ENCODE assay signal across 28 cellular contexts in the genomic region with DNA sequence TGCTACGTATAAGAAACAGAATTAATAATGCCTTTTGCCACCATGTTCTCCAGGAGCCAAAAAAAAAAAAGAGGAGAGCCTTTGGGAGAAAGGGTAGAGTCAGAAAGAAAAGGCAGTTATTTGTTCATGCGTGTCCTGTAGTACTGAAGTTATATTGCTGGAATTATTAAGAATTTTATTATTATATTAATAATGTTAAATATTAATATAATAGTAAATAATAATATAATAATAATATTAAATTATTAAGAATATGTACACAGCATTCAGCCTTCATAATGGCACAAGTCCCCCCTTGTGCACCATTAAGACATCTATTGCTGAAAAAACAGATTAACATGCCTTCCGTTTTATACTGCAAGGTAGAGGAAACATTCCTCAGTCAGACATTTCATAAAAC. TPM values are rescaled to one million over a fixed set of nuclear protein-coding genes. Genes with fewer than 3 reads are reported as not detected.
DNase-seq lines count a peak whose midpoint lies in the region; ATAC-seq and TF ChIP-seq lines count a peak whose summit lies in the region.
"Had no signal": no experiment of that assay in that cellular context is flagged by ENCODE, and none has a peak within 500 bp of the region (broad histone marks: within the 10 kb centered on the region; RNA-seq: fewer than 3 reads in every experiment).

No MANE protein-coding gene starts in this region.

- no peaks in the 10 kb centered on the region for H3K36me3 Mint-ChIP-seq in WTC11
- H3K36me3 Mint-ChIP-seq: CD14-positive monocyte; CD4-positive, alpha-beta memory T cell; CD4-positive, CD25-positive, alpha-beta regulatory T cell; CD8-positive, alpha-beta memory T cell; CD8-positive, alpha-beta T cell had no signal

- CTCF ChIA-PET in WTC11 (lab: Charles Lee), result no interaction called here

- 0 out of 2 replicates have a peak, but pooled peaks cover 3% of the 10 kb centered on the region for H3K4me1 Mint-ChIP-seq in WTC11
- H3K4me1 Mint-ChIP-seq: B cell; CD14-positive monocyte; CD4-positive, alpha-beta memory T cell; CD4-positive, CD25-positive, alpha-beta regulatory T cell; CD8-positive, alpha-beta memory T cell had no signal

- H3K4me3 Mint-ChIP-seq in WTC11, result no peak overlapping the region
- H3K4me3 Mint-ChIP-seq: B cell; CD14-positive monocyte; CD4-positive, alpha-beta memory T cell; CD4-positive, alpha-beta T cell; CD4-positive, CD25-positive, alpha-beta regulatory T cell; CD8-positive, alpha-beta memory T cell; CD8-positive, alpha-beta T cell had no signal

- intact Hi-C loops in posterior cingulate gyrus (cut with DNase I), result no loop called here

- H3K27ac Mint-ChIP-seq in WTC11, result no peak overlapping the region
- H3K27ac Mint-ChIP-seq: B cell; CD4-positive, alpha-beta T cell; CD4-positive, CD25-positive, alpha-beta regulatory T cell; CD8-positive, alpha-beta memory T cell; CD8-positive, alpha-beta T cell had no signal

- no peaks in the 10 kb centered on the region for H3K27me3 Mint-ChIP-seq in WTC11 (ENCODE audit: low read depth)
- H3K27me3 Mint-ChIP-seq: B cell; CD4-positive, alpha-beta memory T cell; CD4-positive, alpha-beta T cell; CD4-positive, CD25-positive, alpha-beta regulatory T cell; CD8-positive, alpha-beta memory T cell had no signal

- POLR2A ChIA-PET in WTC11 (lab: Charles Lee), result no interaction called here

- H3K9me3 Mint-ChIP-seq in WTC11, result no peaks in the 10 kb centered on the region

- no peak for TF ChIP-seq CTCF in WTC11 (IDR thresholded peaks at IDR 0.05)

- no peak for ATAC-seq in WTC11
- ATAC-seq: A549; CD8-positive, alpha-beta T cell had no signal

- DNase-seq in WTC11 (ENCODE audit: low spot score), result no peak
- no peak for DNase-seq in posterior cingulate gyrus
- DNase-seq: 8988T; ACHN; AML-193; BE2C; C1 segment of cervical spinal cord; Caco-2; Calu3; CD4-positive, alpha-beta memory T cell; CD4-positive, alpha-beta T cell; CD4-positive, CD25-positive, alpha-beta regulatory T cell; CD8-positive, alpha-beta memory T cell; CD8-positive, alpha-beta T cell; COR-L47; DMS 273 treated with DMSO at 0.1 percent for 48 hours; DMS153; DMS53; DMS79; DMS79 treated with DMSO at 0.1 percent for 48 hours; DND-41; EL had no signal

TF ChIP-seq in WTC11, 78 proteins besides CTCF, POLR2A, EP300 and RAD21:
- peak; percentile 94 for TF ChIP-seq HMGA2 (CRISPR knock-in tag; IDR thresholded peaks at IDR 0.05)
- no peak for TF ChIP-seq RORB (CRISPR knock-in tag; IDR thresholded peaks at IDR 0.05)
- TF ChIP-seq, protein P1, sequence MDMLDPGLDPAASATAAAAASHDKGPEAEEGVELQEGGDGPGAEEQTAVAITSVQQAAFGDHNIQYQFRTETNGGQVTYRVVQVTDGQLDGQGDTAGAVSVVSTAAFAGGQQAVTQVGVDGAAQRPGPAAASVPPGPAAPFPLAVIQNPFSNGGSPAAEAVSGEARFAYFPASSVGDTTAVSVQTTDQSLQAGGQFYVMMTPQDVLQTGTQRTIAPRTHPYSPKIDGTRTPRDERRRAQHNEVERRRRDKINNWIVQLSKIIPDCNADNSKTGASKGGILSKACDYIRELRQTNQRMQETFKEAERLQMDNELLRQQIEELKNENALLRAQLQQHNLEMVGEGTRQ (CRISPR knock-in tag; IDR thresholded peaks at IDR 0.05), result no peak

RNA-seq across cellular contexts. Expression of a gene that starts 8.1 kb away (rescaled TPM):
- total RNA-seq in WTC11 (2021), result 4.8 to 8.2 TPM (median 5.2 TPM) in 3 replicates
- total RNA-seq: A172; A673; B cell; Calu3; CD4-positive, alpha-beta memory T cell; CD4-positive, alpha-beta T cell; CD4-positive, CD25-positive, alpha-beta regulatory T cell; CD8-positive, alpha-beta memory T cell; CD8-positive, alpha-beta T cell had no signal

RNA-seq across cellular contexts. Expression of a gene that starts 31.1 kb away (rescaled TPM):
- total RNA-seq in WTC11 (2021), result 0.37 TPM in 1 of 3 replicates, not detected in the others
- total RNA-seq: A172; A673; B cell; Calu3; CD4-positive, alpha-beta memory T cell; CD4-positive, alpha-beta T cell; CD4-positive, CD25-positive, alpha-beta regulatory T cell; CD8-positive, alpha-beta memory T cell; CD8-positive, alpha-beta T cell; Daoy had no signal

RNA-seq across cellular contexts. Expression of a gene that starts 40.6 kb away (rescaled TPM):
- total RNA-seq in WTC11 (2021), result 2.1 to 3.8 TPM (median 2.3 TPM) in 3 replicates
- total RNA-seq: A172; A673; B cell; Caco-2; Calu3; CD4-positive, alpha-beta memory T cell; CD4-positive, alpha-beta T cell; CD4-positive, CD25-positive, alpha-beta regulatory T cell; CD8-positive, alpha-beta memory T cell; CD8-positive, alpha-beta T cell; Daoy had no signal
